Comparison of ENCODE assay signal across 26 cellular contexts in genomic region chr1:38337711-38338110, GRCh38.
"Had no signal": no experiment of that assay in that cellular context is flagged by ENCODE, and none has a peak within 500 bp of the region (broad histone marks: within the 10 kb centered on the region; RNA-seq: fewer than 3 reads in every experiment).

No MANE protein-coding gene starts in this region.

- H3K4me3 Mint-ChIP-seq: effector memory CD8-positive, alpha-beta T cell; endodermal cell had no signal

- H3K9me3 ChIP-seq: colonic mucosa, esophagus squamous epithelium, gastrocnemius medialis, heart right ventricle, lower lobe of right lung had no signal

- H3K4me3 ChIP-seq: colonic mucosa, dorsolateral prefrontal cortex, esophagus squamous epithelium, gastrocnemius medialis, heart right ventricle, lower lobe of right lung had no signal

- ATAC-seq: effector memory CD8-positive, alpha-beta T cell; esophagus mucosa; gastrocnemius medialis; heart right ventricle; left colon; left lobe of liver; left ventricle myocardium superior; lower lobe of right lung had no signal

- DNase-seq: colonic mucosa; dermis blood vessel endothelial cell; dorsolateral prefrontal cortex; effector CD8-positive, alpha-beta T cell; effector memory CD8-positive, alpha-beta T cell; endodermal cell; erythroblast; esophagus squamous epithelium; foreskin fibroblast; foreskin melanocyte; gastrocnemius medialis; glutamatergic neuron; heart right ventricle; hippocampal formation; kidney; kidney glomerular epithelial cell; left colon; left ventricle myocardium superior; lower lobe of right lung; mesenchymal stem cell; midbrain had no signal

- H3K27ac Mint-ChIP-seq: effector memory CD8-positive, alpha-beta T cell; endodermal cell had no signal

- H3K4me1 ChIP-seq: colonic mucosa, esophagus squamous epithelium, gastrocnemius medialis, heart right ventricle, lower lobe of right lung had no signal

- FAIRE-seq: endometrium, islet of Langerhans, kidney had no signal

- H3K36me3 ChIP-seq: colonic mucosa, esophagus squamous epithelium, gastrocnemius medialis, heart right ventricle, lower lobe of right lung had no signal

- H3K27ac ChIP-seq: colonic mucosa, dorsolateral prefrontal cortex, epithelial cell of prostate, esophagus squamous epithelium, gastrocnemius medialis, heart right ventricle, lower lobe of right lung had no signal

- H3K9me3 Mint-ChIP-seq: effector memory CD8-positive, alpha-beta T cell; endodermal cell had no signal
